ENCODE assay signal across 1 cellular context in the genomic region with DNA sequence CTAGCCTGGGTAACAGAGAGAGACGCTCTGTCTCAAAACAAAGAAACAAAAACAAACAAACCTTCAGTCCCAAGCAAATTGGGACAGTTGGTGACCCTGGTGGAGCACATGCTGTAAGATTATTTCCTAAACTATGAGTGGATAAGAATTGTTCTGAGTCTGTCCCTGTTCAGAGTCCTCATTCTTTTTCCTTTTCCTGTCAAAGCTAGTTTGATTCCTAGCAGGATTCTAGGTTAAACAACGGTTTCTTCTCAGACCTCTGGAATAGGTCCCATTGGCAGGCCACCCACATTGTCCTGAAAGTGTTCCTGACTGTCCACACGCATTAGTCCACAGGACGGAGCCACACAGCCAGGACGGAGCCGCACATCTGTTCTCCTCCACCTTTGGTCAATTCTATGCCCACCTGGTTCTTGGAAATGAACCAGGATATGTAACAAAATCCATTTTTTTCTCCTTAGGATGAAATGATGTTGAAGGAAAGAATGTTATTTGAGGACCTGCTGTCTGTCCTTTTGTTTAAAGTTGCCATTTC.
TF ChIP-seq lines count a peak whose summit lies in the region.

No MANE protein-coding gene starts in this region.

TF ChIP-seq in IMR-90, 13 proteins besides CTCF, POLR2A, EP300 and RAD21 (continued from another document):
- no peak for TF ChIP-seq CHD1 (IDR thresholded peaks at IDR 0.05; ENCODE audit: low read depth, low read length)
- TF ChIP-seq SMC3 (IDR thresholded peaks at IDR 0.05; ENCODE audit: low read depth, low read length), result no peak
- TF ChIP-seq, protein P1, sequence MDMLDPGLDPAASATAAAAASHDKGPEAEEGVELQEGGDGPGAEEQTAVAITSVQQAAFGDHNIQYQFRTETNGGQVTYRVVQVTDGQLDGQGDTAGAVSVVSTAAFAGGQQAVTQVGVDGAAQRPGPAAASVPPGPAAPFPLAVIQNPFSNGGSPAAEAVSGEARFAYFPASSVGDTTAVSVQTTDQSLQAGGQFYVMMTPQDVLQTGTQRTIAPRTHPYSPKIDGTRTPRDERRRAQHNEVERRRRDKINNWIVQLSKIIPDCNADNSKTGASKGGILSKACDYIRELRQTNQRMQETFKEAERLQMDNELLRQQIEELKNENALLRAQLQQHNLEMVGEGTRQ (IDR thresholded peaks at IDR 0.05; ENCODE audit: low read depth, low read length), result no peak
- TF ChIP-seq, protein P2, sequence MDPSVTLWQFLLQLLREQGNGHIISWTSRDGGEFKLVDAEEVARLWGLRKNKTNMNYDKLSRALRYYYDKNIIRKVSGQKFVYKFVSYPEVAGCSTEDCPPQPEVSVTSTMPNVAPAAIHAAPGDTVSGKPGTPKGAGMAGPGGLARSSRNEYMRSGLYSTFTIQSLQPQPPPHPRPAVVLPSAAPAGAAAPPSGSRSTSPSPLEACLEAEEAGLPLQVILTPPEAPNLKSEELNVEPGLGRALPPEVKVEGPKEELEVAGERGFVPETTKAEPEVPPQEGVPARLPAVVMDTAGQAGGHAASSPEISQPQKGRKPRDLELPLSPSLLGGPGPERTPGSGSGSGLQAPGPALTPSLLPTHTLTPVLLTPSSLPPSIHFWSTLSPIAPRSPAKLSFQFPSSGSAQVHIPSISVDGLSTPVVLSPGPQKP (IDR thresholded peaks at IDR 0.05; ENCODE audit: borderline replicate concordance, low read depth, low read length), result no peak
- no peak for TF ChIP-seq RCOR1 (IDR thresholded peaks at IDR 0.05; ENCODE audit: insufficient replicate concordance, low read length)
- no peak for TF ChIP-seq RFX5 (IDR thresholded peaks at IDR 0.05; ENCODE audit: low read depth, low read length)
